ENCODE assay signal across 30 cellular contexts in the genomic region with DNA sequence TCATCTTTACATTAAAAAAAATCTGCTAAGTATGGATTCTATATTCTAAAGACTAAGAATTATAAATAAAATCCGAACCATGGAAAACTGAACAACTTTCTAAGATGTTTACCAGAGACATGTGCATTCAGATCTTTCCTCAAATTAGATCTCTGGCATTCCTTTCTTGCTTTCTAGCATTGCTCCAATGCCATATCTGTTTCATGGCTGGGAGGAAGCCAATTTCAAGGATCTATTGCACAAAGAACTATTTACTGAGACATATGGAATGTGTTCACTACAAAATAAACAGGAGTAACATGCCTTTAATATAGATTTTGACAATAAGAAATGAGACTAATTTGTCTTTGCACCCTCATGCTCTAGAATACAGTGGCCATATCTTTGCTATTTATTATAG. TPM values are rescaled to one million over a fixed set of nuclear protein-coding genes. Genes with fewer than 3 reads are reported as not detected.
"Had no signal": no experiment of that assay in that cellular context is flagged by ENCODE, and none has a peak within 500 bp of the region (broad histone marks: within the 10 kb centered on the region; RNA-seq: fewer than 3 reads in every experiment).

No MANE protein-coding gene starts in this region.

- DNase-seq: activated B cell treated with CpG ODN at 0.5 μM for 24 hours; activated CD4-positive, alpha-beta T cell treated with anti-CD3 and anti-CD28 coated beads for 1 hour; activated CD4-positive, alpha-beta T cell treated with anti-CD3 and anti-CD28 coated beads, Interleukin-2, amount 10 ng/mL, durations not matched to agents 24 days and 14 days; activated CD4-positive, alpha-beta T cell treated with anti-CD3 and anti-CD28 coated beads, Interleukin-2, amount 50 U/mL, for 48 hours; activated CD8-positive, alpha-beta memory T cell treated with anti-CD3 and anti-CD28 coated beads, Interleukin-2, amount 10 ng/mL, durations not matched to agents 7 days and 5 days; activated effector memory CD4-positive, alpha-beta T cell treated with Interleukin-2 at 50 U/mL for 16 hours; activated naive CD4-positive, alpha-beta T cell treated with Interleukin-2 at 50 U/mL for 16 hours; activated naive CD8-positive, alpha-beta T cell treated with anti-CD3 and anti-CD28 coated beads, Interleukin-2, amount 50 U/mL, for 24 hours; activated T-cell treated with anti-CD3 and anti-CD28 coated beads, Interleukin-2, amount 50 U/mL, for 24 hours; amygdala; Karpas-422; MM.1S; NCI-H1105; NCI-H1436; NCI-H1694 treated with DMSO at 0.1 percent for 48 hours; NCI-H2029 treated with DMSO at 0.1 percent for 48 hours; NCI-H345; NCI-H510A; NCI-H526 treated with DMSO at 0.1 percent for 48 hours; NCI-H82; OCI-M1; RPMI8226 had no signal

- H3K27ac ChIP-seq: SK-N-MC had no signal

- FAIRE-seq: astrocyte, TTC549 had no signal

- H3K4me3 ChIP-seq: SK-N-MC had no signal

- ATAC-seq: activated CD8-positive, alpha-beta memory T cell treated with anti-CD3 and anti-CD28 coated beads, Interleukin-2, amount 10 ng/mL, durations not matched to agents 7 days and 5 days; activated naive CD4-positive, alpha-beta T cell treated with anti-CD3 and anti-CD28 coated beads, Interleukin-2, amount 50 U/mL, for 72 hours; activated naive CD8-positive, alpha-beta T cell treated with anti-CD3 and anti-CD28 coated beads, Interleukin-2, amount 50 U/mL, for 24 hours; Panc1; Right ventricle myocardium inferior had no signal

RNA-seq across cellular contexts. Expression of gene NANOGP8, which starts 45.1 kb away (rescaled TPM):
- total RNA-seq: activated CD4-positive, alpha-beta T cell treated with anti-CD3 and anti-CD28 coated beads, Interleukin-2, amount 10 ng/mL, durations not matched to agents 24 days and 14 days; activated CD8-positive, alpha-beta memory T cell treated with anti-CD3 and anti-CD28 coated beads, Interleukin-2, amount 10 ng/mL, durations not matched to agents 7 days and 5 days; activated naive CD4-positive, alpha-beta T cell treated with anti-CD3 and anti-CD28 coated beads, Interleukin-2, amount 50 U/mL, for 72 hours; activated T-helper 1 cell treated with anti-CD3 and anti-CD28 coated beads, Interleukin-12 subunit alpha, Interleukin-12 subunit beta, Interleukin-2, Interleukin-4 antibody, amounts not matched to agents 30 ng/mL and 10 ng/mL and 1 ng/mL, durations not matched to agents 14 hours and 24 hours and 36 hours; astrocyte; cardiac septum; Right ventricle myocardium inferior had no signal
